In genomic region chr3:15967577-15967976, GRCh38 we compare ENCODE assay signal across 34 cellular contexts.
"Had no signal": no experiment of that assay in that cellular context is flagged by ENCODE, and none has a peak within 500 bp of the region (broad histone marks: within the 10 kb centered on the region; RNA-seq: fewer than 3 reads in every experiment).

No MANE protein-coding gene starts in this region.

- H3K27ac ChIP-seq: adrenal gland, ascending aorta, body of pancreas, brain microvascular endothelial cell, breast epithelium, cardiac muscle cell had no signal

- H3K9me3 ChIP-seq: adrenal gland, ascending aorta, body of pancreas, breast epithelium had no signal

- FAIRE-seq: astrocyte, bronchial epithelial cell had no signal

- H3K27me3 ChIP-seq: adrenal gland, ascending aorta, body of pancreas, brain microvascular endothelial cell, breast epithelium, cardiac muscle cell had no signal

- H3K4me3 ChIP-seq: adrenal gland, ascending aorta, body of pancreas, breast epithelium, cardiac muscle cell had no signal

- H3K36me3 ChIP-seq: adrenal gland, ascending aorta, brain microvascular endothelial cell, breast epithelium, cardiac muscle cell had no signal

- ATAC-seq: activated naive CD4-positive, alpha-beta T cell treated with anti-CD3 and anti-CD28 coated beads, Interleukin-2, amount 50 U/mL, for 72 hours; activated naive CD8-positive, alpha-beta T cell treated with anti-CD3 and anti-CD28 coated beads, Interleukin-2, amount 50 U/mL, for 24 hours; activated T-cell treated with anti-CD3 and anti-CD28 coated beads, Interleukin-2, amount 50 U/mL, for 4 hours; activated T-cell treated with anti-CD3 and anti-CD28 coated beads, Interleukin-2, amount 50 U/mL, for 72 hours; activated T-helper 17 cell treated with anti-CD3 and anti-CD28 coated beads, Interleukin-2, amount 50 U/mL, for 72 hours; body of pancreas had no signal

- DNase-seq: activated effector memory CD4-positive, alpha-beta T cell treated with anti-CD3 and anti-CD28 coated beads, Interleukin-2, amount 50 U/mL, for 16 hours; activated effector memory CD4-positive, alpha-beta T cell treated with Interleukin-2 at 50 U/mL for 16 hours; activated gamma-delta T cell; activated gamma-delta T cell treated with Interleukin-2 at 50 U/mL for 16 hours; activated naive CD4-positive, alpha-beta T cell; activated naive CD4-positive, alpha-beta T cell treated with anti-CD3 and anti-CD28 coated beads for 36 hours; activated naive CD4-positive, alpha-beta T cell treated with anti-CD3 and anti-CD28 coated beads, Interleukin-2, amount 10 ng/mL, durations not matched to agents 7 days and 5 days; activated naive CD4-positive, alpha-beta T cell treated with anti-CD3 and anti-CD28 coated beads, Interleukin-2, amount 50 U/mL, for 16 hours; activated naive CD4-positive, alpha-beta T cell treated with Interleukin-2 at 50 U/mL for 16 hours; activated naive CD8-positive, alpha-beta T cell treated with anti-CD3 and anti-CD28 coated beads for 36 hours; activated naive CD8-positive, alpha-beta T cell treated with anti-CD3 and anti-CD28 coated beads, Interleukin-2, amount 10 ng/mL, durations not matched to agents 7 days and 5 days; activated naive CD8-positive, alpha-beta T cell treated with anti-CD3 and anti-CD28 coated beads, Interleukin-2, amount 50 U/mL, for 24 hours; activated T-cell treated with anti-CD3 and anti-CD28 coated beads, Interleukin-2, amount 50 U/mL, for 1 hour; activated T-cell treated with anti-CD3 and anti-CD28 coated beads, Interleukin-2, amount 50 U/mL, for 24 hours; activated T-cell treated with anti-CD3 and anti-CD28 coated beads, Interleukin-2, amount 50 U/mL, for 4 hours; activated T-cell treated with anti-CD3 and anti-CD28 coated beads, Interleukin-2, amount 50 U/mL, for 48 hours; activated T-cell treated with anti-CD3 and anti-CD28 coated beads, Interleukin-2, amount 50 U/mL, for 72 hours; adrenal gland; amniotic stem cell; amygdala; anterior cingulate cortex; aorta; body of pancreas; brain microvascular endothelial cell; caudate nucleus; central memory CD4-positive, alpha-beta T cell; cerebellar nuclear complex had no signal

- H3K4me1 ChIP-seq: adrenal gland, ascending aorta, body of pancreas, breast epithelium had no signal
